Comparison of ENCODE assay signal across 8 cellular contexts in genomic region chrX:68894142-68894512, GRCh38.
DNase-seq lines count a peak whose midpoint lies in the region; ATAC-seq and TF ChIP-seq lines count a peak whose summit lies in the region.

No MANE protein-coding gene starts in this region.

- H3K9me3 ChIP-seq in mesenchymal stem cell (ENCODE audit: control insufficient read depth, low read length), result peaks cover 9% of the 10 kb centered on the region
- H3K9me3 ChIP-seq in stomach smooth muscle (ENCODE audit: control insufficient read depth in 2 of 2, low read length in 2 of 2), result no peaks in the 10 kb centered on the region

- no peak overlapping the region for H3K27ac Mint-ChIP-seq in chondrocyte (ENCODE audit: unreplicated experiment)
- no peak overlapping the region for H3K27ac Mint-ChIP-seq in activated CD8-positive, alpha-beta T cell treated with anti-CD3 and anti-CD28 coated beads, Interleukin-2, amount 10 ng/mL, durations not matched to agents 7 days and 5 days

- peak overlapping the region; percentile 71 for H2AFZ ChIP-seq in mesenchymal stem cell (ENCODE audit: low read depth, low read length)

- no peak overlapping the region for H3K4me3 Mint-ChIP-seq in chondrocyte (ENCODE audit: unreplicated experiment)
- H3K4me3 Mint-ChIP-seq in activated CD8-positive, alpha-beta T cell treated with anti-CD3 and anti-CD28 coated beads, Interleukin-2, amount 10 ng/mL, durations not matched to agents 7 days and 5 days, result no peak overlapping the region

- ATAC-seq in HG02938 (IDR thresholded peaks at IDR 0.05; ENCODE audit: unreplicated experiment), result no peak
- ATAC-seq in activated CD8-positive, alpha-beta T cell treated with anti-CD3 and anti-CD28 coated beads, Interleukin-2, amount 10 ng/mL, durations not matched to agents 7 days and 5 days, result no peak

- peak overlapping the region; percentile 83 for H4K91ac ChIP-seq in mesenchymal stem cell (ENCODE audit: low read length)

- H3K23ac ChIP-seq in mesenchymal stem cell (ENCODE audit: low read length in 2 of 2), result no peak overlapping the region

- H3K9ac ChIP-seq in mesenchymal stem cell (ENCODE audit: low read length), result peak overlapping the region; percentile 34
- H3K9ac ChIP-seq in stomach smooth muscle (ENCODE audit: low read length in 2 of 2), result peak overlapping the region; percentile 55 to 61

- H2BK15ac ChIP-seq in mesenchymal stem cell (ENCODE audit: low read depth, poor library complexity, severe bottlenecking), result no peak overlapping the region

- no peaks in the 10 kb centered on the region for H3K27me3 Mint-ChIP-seq in chondrocyte (ENCODE audit: low read depth)
- H3K27me3 Mint-ChIP-seq in activated CD8-positive, alpha-beta T cell treated with anti-CD3 and anti-CD28 coated beads, Interleukin-2, amount 10 ng/mL, durations not matched to agents 7 days and 5 days (ENCODE audit: low read depth), result no peaks in the 10 kb centered on the region

- H2AK5ac ChIP-seq in mesenchymal stem cell (ENCODE audit: low read length, severe bottlenecking), result no peak overlapping the region

- no peaks in the 10 kb centered on the region for H3K79me1 ChIP-seq in mesenchymal stem cell (replicated peaks; ENCODE audit: low read length, poor library complexity, severe bottlenecking)

- DNase-seq in NCI-H69 (lab: John Stamatoyannopoulos, UW) (peak; percentile 49), dorsolateral prefrontal cortex (peak in 5 of 10 donors; percentile 5 to 54 (median 36)), mesenchymal stem cell (no peak), Kasumi-1 (lab: John Stamatoyannopoulos, UW) (no peak), chondrocyte (ENCODE audit: low spot score) (no peak)
- no peak for DNase-seq in activated CD8-positive, alpha-beta T cell treated with anti-CD3 and anti-CD28 coated beads, Interleukin-2, amount 10 ng/mL, durations not matched to agents 7 days and 5 days

- POLR2A ChIA-PET in activated CD8-positive, alpha-beta T cell treated with anti-CD3 and anti-CD28 coated beads, Interleukin-2, amount 10 ng/mL, durations not matched to agents 7 days and 5 days (lab: Charles Lee), result interaction anchor here (1.1 kb wide), 1 partner anchor 13 kb away, joined by 3 read pairs; no protein-coding TSS in a partner anchor

- intact Hi-C loops in dorsolateral prefrontal cortex (cut with DNase I), result loop anchor here (2.0 to 5.0 kb wide), 2 partner anchors 59 to 67 kb away; partner anchors contain the start of gene EFNB1 (in 1 of the 2)

- WGBS in mesenchymal stem cell, result 87% methylated on average over 8 of the region's 8 CpGs

- H2BK120ac ChIP-seq in mesenchymal stem cell (ENCODE audit: low read depth, low read length), result peak overlapping the region; percentile 49

- peak overlapping the region in 1 of 2 experiments; percentile 94 for H2BK12ac ChIP-seq in mesenchymal stem cell (ENCODE audit: low read length in 2 of 2)

- peak overlapping the region; percentile 87 to 89 for H3K18ac ChIP-seq in mesenchymal stem cell (ENCODE audit: low read depth in 1 of 2, low read length in 2 of 2)

- no peak overlapping the region for H2BK5ac ChIP-seq in mesenchymal stem cell (ENCODE audit: low read depth, low read length, poor library complexity, severe bottlenecking)

- CTCF ChIA-PET in activated CD8-positive, alpha-beta T cell treated with anti-CD3 and anti-CD28 coated beads, Interleukin-2, amount 10 ng/mL, durations not matched to agents 7 days and 5 days (lab: Charles Lee), result interaction anchor here (0.7 kb wide), 1 partner anchor 65 kb away, joined by 3 read pairs; the partner anchor contains the start of gene EFNB1

- H3K14ac ChIP-seq in mesenchymal stem cell (ENCODE audit: low read length in 2 of 2), result no peak overlapping the region

- peak overlapping the region in 1 of 2 experiments; percentile 87 for H3K4ac ChIP-seq in mesenchymal stem cell (ENCODE audit: low read depth in 1 of 2, low read length in 2 of 2)

- no peak for TF ChIP-seq CTCF in dorsolateral prefrontal cortex (IDR thresholded peaks at IDR 0.05 in 54 of 56, conservative IDR thresholded peaks at IDR 0.05 in 2 of 56; ENCODE audit: low read depth in 1 of 56, partially characterized antibody in 56 of 56)
- no peak for TF ChIP-seq CTCF in chondrocyte (IDR thresholded peaks at IDR 0.05)

- H3K27me3 ChIP-seq in dorsolateral prefrontal cortex, result peaks cover 0 to 60% (median 17%) of the 10 kb centered on the region in 45 donors
- peaks cover 4 to 58% of the 10 kb centered on the region in 2 experiments for H3K27me3 ChIP-seq in mesenchymal stem cell (ENCODE audit: control insufficient read depth in 1 of 2, insufficient read depth in 1 of 2, low read length in 2 of 2)
- peaks cover 0 to 16% of the 10 kb centered on the region in 2 donors for H3K27me3 ChIP-seq in stomach smooth muscle (ENCODE audit: control insufficient read depth in 1 of 2, insufficient read depth in 2 of 2, low read length in 2 of 2)

- peaks cover 2% of the 10 kb centered on the region for H3K9me3 Mint-ChIP-seq in chondrocyte (ENCODE audit: low read depth)
- H3K9me3 Mint-ChIP-seq in activated CD8-positive, alpha-beta T cell treated with anti-CD3 and anti-CD28 coated beads, Interleukin-2, amount 10 ng/mL, durations not matched to agents 7 days and 5 days (ENCODE audit: insufficient read depth), result no peaks in the 10 kb centered on the region

- H3K4me2 ChIP-seq in mesenchymal stem cell (ENCODE audit: low read length, poor library complexity, severe bottlenecking), result no peak overlapping the region

- peaks cover 20% of the 10 kb centered on the region for H3K4me1 Mint-ChIP-seq in chondrocyte (ENCODE audit: low read depth)
- H3K4me1 Mint-ChIP-seq in activated CD8-positive, alpha-beta T cell treated with anti-CD3 and anti-CD28 coated beads, Interleukin-2, amount 10 ng/mL, durations not matched to agents 7 days and 5 days (ENCODE audit: low read depth), result peaks cover 2% of the 10 kb centered on the region

- H3K36me3 ChIP-seq in mesenchymal stem cell (ENCODE audit: control insufficient read depth in 1 of 2, insufficient read depth in 2 of 2, low read depth in 1 of 2, low read length in 2 of 2) (no peaks in the 10 kb centered on the region), stomach smooth muscle (ENCODE audit: control insufficient read depth in 2 of 2, insufficient read depth in 2 of 2, low read length in 2 of 2) (no peaks in the 10 kb centered on the region)

- H3K36me3 Mint-ChIP-seq in chondrocyte (ENCODE audit: low read depth), result peaks cover 1% of the 10 kb centered on the region
- no peaks in the 10 kb centered on the region for H3K36me3 Mint-ChIP-seq in activated CD8-positive, alpha-beta T cell treated with anti-CD3 and anti-CD28 coated beads, Interleukin-2, amount 10 ng/mL, durations not matched to agents 7 days and 5 days (ENCODE audit: low read depth)

- H3K27ac ChIP-seq in dorsolateral prefrontal cortex (peak overlapping the region in 57 of 59 donors; percentile 13 to 91 (median 79)), mesenchymal stem cell (ENCODE audit: low read length, poor library complexity, severe bottlenecking) (no peak overlapping the region), stomach smooth muscle (ENCODE audit: low read length) (peak overlapping the region; percentile 86)

- peak overlapping the region; percentile 96 for H4K8ac ChIP-seq in mesenchymal stem cell (ENCODE audit: low read length)

- H3K4me1 ChIP-seq in mesenchymal stem cell (ENCODE audit: control insufficient read depth, insufficient read depth, low read depth, low read length), result peaks cover 8% of the 10 kb centered on the region
- H3K4me1 ChIP-seq in stomach smooth muscle (ENCODE audit: control insufficient read depth, insufficient read depth, low read length), result peaks cover 32% of the 10 kb centered on the region

- H3K4me3 ChIP-seq in dorsolateral prefrontal cortex, result peak overlapping the region in 52 of 59 donors; percentile 1 to 60 (median 40)
- H3K4me3 ChIP-seq in mesenchymal stem cell (ENCODE audit: insufficient read depth in 1 of 2, low read depth in 1 of 2, low read length in 2 of 2), result no peak overlapping the region
- peak overlapping the region in 1 of 2 donors; percentile 47 for H3K4me3 ChIP-seq in stomach smooth muscle (ENCODE audit: low read length in 2 of 2)

Comparison
In these comparisons a context has a peak if more than half of its experiments do, and no peak if none do; other contexts are left out.
1. H3K4me3 ChIP-seq: peak in dorsolateral prefrontal cortex (52 of 59); none in mesenchymal stem cell (0 of 2).